Comparison of ENCODE assay signal across 1 cellular context in the genomic region with DNA sequence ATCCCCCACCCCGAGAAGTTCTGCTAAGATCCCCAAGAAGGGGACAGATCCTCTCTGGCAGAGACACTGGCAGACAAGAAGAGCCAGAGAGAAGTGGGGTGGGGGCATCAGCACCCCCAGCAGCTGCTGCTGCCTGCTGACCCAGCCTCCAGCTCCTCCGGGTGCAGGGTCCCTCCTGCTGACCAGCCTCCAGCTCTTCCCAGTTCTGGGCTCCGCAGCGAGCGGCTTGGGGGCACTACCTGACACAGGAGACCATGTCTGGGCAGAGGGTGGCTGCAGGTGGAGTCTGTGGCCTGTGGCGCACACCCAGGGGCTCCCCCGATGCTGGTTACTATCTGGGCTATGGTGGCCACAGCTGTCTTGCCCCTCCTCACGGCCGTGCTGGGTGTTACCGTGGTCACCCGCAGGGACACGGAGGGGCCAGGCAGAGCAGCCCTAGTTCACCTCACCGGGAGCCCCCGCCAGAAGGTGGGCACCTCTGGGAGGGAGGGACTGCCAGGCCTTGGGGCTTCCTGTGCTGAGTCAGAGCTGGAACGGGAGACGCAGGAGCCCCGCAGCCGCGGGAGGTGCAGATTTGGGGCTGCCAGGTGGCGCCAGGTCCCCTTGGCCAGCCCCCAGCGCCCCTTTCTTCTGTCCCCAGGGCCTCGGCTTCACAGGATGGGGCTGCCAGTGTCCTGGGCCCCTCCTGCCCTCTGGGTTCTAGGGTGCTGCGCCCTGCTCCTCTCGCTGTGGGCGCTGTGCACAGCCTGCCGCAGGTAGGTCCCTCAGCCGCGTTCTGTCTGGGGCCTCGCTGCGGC.
TF ChIP-seq lines count a peak whose summit lies in the region.

No MANE protein-coding gene starts in this region.

TF ChIP-seq in GM23338, 12 proteins besides CTCF, POLR2A, EP300 and RAD21 (continued from another document):
- TF ChIP-seq, protein P1, sequence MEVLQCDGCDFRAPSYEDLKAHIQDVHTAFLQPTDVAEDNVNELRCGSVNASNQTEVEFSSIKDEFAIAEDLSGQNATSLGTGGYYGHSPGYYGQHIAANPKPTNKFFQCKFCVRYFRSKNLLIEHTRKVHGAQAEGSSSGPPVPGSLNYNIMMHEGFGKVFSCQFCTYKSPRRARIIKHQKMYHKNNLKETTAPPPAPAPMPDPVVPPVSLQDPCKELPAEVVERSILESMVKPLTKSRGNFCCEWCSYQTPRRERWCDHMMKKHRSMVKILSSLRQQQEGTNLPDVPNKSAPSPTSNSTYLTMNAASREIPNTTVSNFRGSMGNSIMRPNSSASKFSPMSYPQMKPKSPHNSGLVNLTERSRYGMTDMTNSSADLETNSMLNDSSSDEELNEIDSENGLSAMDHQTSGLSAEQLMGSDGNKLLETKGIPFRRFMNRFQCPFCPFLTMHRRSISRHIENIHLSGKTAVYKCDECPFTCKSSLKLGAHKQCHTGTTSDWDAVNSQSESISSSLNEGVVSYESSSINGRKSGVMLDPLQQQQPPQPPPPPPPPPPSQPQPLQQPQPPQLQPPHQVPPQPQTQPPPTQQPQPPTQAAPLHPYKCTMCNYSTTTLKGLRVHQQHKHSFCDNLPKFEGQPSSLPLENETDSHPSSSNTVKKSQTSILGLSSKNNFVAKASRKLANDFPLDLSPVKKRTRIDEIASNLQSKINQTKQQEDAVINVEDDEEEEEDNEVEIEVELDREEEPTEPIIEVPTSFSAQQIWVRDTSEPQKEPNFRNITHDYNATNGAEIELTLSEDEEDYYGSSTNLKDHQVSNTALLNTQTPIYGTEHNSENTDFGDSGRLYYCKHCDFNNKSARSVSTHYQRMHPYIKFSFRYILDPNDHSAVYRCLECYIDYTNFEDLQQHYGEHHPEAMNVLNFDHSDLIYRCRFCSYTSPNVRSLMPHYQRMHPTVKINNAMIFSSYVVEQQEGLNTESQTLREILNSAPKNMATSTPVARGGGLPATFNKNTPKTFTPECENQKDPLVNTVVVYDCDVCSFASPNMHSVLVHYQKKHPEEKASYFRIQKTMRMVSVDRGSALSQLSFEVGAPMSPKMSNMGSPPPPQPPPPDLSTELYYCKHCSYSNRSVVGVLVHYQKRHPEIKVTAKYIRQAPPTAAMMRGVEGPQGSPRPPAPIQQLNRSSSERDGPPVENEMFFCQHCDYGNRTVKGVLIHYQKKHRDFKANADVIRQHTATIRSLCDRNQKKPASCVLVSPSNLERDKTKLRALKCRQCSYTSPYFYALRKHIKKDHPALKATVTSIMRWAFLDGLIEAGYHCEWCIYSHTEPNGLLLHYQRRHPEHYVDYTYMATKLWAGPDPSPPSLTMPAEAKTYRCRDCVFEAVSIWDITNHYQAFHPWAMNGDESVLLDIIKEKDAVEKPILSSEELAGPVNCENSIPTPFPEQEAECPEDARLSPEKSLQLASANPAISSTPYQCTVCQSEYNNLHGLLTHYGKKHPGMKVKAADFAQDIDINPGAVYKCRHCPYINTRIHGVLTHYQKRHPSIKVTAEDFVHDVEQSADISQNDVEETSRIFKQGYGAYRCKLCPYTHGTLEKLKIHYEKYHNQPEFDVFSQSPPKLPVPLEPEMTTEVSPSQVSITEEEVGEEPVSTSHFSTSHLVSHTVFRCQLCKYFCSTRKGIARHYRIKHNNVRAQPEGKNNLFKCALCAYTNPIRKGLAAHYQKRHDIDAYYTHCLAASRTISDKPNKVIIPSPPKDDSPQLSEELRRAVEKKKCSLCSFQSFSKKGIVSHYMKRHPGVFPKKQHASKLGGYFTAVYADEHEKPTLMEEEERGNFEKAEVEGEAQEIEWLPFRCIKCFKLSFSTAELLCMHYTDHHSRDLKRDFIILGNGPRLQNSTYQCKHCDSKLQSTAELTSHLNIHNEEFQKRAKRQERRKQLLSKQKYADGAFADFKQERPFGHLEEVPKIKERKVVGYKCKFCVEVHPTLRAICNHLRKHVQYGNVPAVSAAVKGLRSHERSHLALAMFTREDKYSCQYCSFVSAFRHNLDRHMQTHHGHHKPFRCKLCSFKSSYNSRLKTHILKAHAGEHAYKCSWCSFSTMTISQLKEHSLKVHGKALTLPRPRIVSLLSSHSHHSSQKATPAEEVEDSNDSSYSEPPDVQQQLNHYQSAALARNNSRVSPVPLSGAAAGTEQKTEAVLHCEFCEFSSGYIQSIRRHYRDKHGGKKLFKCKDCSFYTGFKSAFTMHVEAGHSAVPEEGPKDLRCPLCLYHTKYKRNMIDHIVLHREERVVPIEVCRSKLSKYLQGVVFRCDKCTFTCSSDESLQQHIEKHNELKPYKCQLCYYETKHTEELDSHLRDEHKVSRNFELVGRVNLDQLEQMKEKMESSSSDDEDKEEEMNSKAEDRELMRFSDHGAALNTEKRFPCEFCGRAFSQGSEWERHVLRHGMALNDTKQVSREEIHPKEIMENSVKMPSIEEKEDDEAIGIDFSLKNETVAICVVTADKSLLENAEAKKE (CRISPR knock-in tag; IDR thresholded peaks at IDR 0.05) = no peak
- TF ChIP-seq POLR2AphosphoS5 (IDR thresholded peaks at IDR 0.05; ENCODE audit: low read depth) (no peak), EZH2phosphoT487 (IDR thresholded peaks at IDR 0.05; ENCODE audit: unreplicated experiment) (no peak), STAT1 (IDR thresholded peaks at IDR 0.05; ENCODE audit: unreplicated experiment) (no peak), ZNF114 (CRISPR knock-in tag; IDR thresholded peaks at IDR 0.05) (no peak)
- TF ChIP-seq, protein P2, sequence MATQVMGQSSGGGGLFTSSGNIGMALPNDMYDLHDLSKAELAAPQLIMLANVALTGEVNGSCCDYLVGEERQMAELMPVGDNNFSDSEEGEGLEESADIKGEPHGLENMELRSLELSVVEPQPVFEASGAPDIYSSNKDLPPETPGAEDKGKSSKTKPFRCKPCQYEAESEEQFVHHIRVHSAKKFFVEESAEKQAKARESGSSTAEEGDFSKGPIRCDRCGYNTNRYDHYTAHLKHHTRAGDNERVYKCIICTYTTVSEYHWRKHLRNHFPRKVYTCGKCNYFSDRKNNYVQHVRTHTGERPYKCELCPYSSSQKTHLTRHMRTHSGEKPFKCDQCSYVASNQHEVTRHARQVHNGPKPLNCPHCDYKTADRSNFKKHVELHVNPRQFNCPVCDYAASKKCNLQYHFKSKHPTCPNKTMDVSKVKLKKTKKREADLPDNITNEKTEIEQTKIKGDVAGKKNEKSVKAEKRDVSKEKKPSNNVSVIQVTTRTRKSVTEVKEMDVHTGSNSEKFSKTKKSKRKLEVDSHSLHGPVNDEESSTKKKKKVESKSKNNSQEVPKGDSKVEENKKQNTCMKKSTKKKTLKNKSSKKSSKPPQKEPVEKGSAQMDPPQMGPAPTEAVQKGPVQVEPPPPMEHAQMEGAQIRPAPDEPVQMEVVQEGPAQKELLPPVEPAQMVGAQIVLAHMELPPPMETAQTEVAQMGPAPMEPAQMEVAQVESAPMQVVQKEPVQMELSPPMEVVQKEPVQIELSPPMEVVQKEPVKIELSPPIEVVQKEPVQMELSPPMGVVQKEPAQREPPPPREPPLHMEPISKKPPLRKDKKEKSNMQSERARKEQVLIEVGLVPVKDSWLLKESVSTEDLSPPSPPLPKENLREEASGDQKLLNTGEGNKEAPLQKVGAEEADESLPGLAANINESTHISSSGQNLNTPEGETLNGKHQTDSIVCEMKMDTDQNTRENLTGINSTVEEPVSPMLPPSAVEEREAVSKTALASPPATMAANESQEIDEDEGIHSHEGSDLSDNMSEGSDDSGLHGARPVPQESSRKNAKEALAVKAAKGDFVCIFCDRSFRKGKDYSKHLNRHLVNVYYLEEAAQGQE (IDR thresholded peaks at IDR 0.05; ENCODE audit: unreplicated experiment) = no peak
TF ChIP-seq in GM23338: peak in this region for 0.
